30 cellular contexts compared by ENCODE assay signal in the genomic region with DNA sequence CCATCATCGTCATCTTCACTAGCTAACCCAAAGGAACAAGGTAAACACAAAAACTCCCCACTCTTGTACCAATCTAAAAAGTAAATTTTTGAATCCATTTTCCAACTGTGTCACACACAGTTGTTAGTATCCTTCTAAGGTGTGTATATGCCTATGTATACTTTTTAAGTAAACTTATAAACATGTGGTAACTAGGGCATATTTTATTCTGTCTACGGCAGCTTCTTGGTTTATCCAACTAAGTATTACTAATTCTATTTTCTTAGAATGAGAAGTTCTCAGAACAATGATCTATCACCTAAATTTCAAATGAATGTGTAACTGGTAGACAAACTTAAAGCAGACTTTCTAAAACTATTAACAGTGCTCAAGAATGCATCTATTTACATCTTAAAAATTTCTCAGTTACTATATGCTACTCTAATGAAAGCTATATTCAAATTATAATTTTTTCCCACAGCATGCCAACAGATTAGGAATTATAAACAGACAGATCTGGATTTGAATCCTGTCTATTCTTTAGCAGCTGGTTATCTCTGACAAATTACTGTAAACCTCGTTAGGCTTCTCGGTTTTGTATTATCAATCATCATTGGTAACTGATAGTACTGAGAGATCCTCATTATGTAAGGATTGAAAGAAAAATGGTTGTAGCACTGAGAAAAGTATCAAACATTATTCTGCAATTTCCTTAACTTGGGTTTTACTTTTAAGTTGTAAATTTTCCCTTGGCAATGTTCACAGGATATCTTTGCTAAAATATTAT. TPM values are rescaled to one million over a fixed set of nuclear protein-coding genes. Genes with fewer than 3 reads are reported as not detected.
DNase-seq lines count a peak whose midpoint lies in the region; ATAC-seq and TF ChIP-seq lines count a peak whose summit lies in the region.
"Had no signal": no experiment of that assay in that cellular context is flagged by ENCODE, and none has a peak within 500 bp of the region (broad histone marks: within the 10 kb centered on the region; RNA-seq: fewer than 3 reads in every experiment).

No MANE protein-coding gene starts in this region.

- H3K4me3 Mint-ChIP-seq in activated CD8-positive, alpha-beta T cell treated with anti-CD3 and anti-CD28 coated beads for 36 hours: no peak overlapping the region
- H3K4me3 Mint-ChIP-seq in activated CD8-positive, alpha-beta T cell treated with anti-CD3 and anti-CD28 coated beads, Interleukin-2, amount 10 ng/mL, durations not matched to agents 7 days and 5 days: no peak overlapping the region
- H3K4me3 Mint-ChIP-seq in stimulated activated naive CD8-positive, alpha-beta T cell treated with anti-CD3 and anti-CD28 coated beads, Interleukin-15, amount 100 ng/mL, for 72 hours: no peak overlapping the region
- H3K4me3 Mint-ChIP-seq: activated naive CD8-positive, alpha-beta T cell treated with anti-CD3 and anti-CD28 coated beads for 36 hours; CD4-positive, alpha-beta T cell had no signal

- H3K27ac Mint-ChIP-seq in activated CD8-positive, alpha-beta T cell treated with anti-CD3 and anti-CD28 coated beads for 36 hours: peak overlapping the region; percentile 61
- H3K27ac Mint-ChIP-seq in activated CD8-positive, alpha-beta T cell treated with anti-CD3 and anti-CD28 coated beads, Interleukin-2, amount 10 ng/mL, durations not matched to agents 7 days and 5 days: no peak overlapping the region
- no peak overlapping the region for H3K27ac Mint-ChIP-seq in stimulated activated naive CD8-positive, alpha-beta T cell treated with anti-CD3 and anti-CD28 coated beads, Interleukin-15, amount 100 ng/mL, for 72 hours
- H3K27ac Mint-ChIP-seq: activated naive CD8-positive, alpha-beta T cell treated with anti-CD3 and anti-CD28 coated beads for 36 hours; CD4-positive, alpha-beta T cell had no signal

- CTCF ChIA-PET in activated CD8-positive, alpha-beta T cell treated with anti-CD3 and anti-CD28 coated beads for 36 hours (lab: Charles Lee): interaction anchor here (1.5 to 1.8 kb wide), 2 partner anchors 19 to 60 kb away, joined by 5 to 7 read pairs; no protein-coding TSS in a partner anchor
- CTCF ChIA-PET in activated CD8-positive, alpha-beta T cell treated with anti-CD3 and anti-CD28 coated beads, Interleukin-2, amount 10 ng/mL, durations not matched to agents 7 days and 5 days (lab: Charles Lee): interaction anchor here (0.6 to 1.5 kb wide), 2 partner anchors 19 to 262 kb away, joined by 3 read pairs; no protein-coding TSS in a partner anchor

- peaks cover 66% of the 10 kb centered on the region for H3K4me1 Mint-ChIP-seq in activated CD8-positive, alpha-beta T cell treated with anti-CD3 and anti-CD28 coated beads for 36 hours (ENCODE audit: low read depth)
- H3K4me1 Mint-ChIP-seq in activated CD8-positive, alpha-beta T cell treated with anti-CD3 and anti-CD28 coated beads, Interleukin-2, amount 10 ng/mL, durations not matched to agents 7 days and 5 days (ENCODE audit: low read depth): peaks cover 14% of the 10 kb centered on the region
- peaks cover 48% of the 10 kb centered on the region for H3K4me1 Mint-ChIP-seq in stimulated activated naive CD8-positive, alpha-beta T cell treated with anti-CD3 and anti-CD28 coated beads, Interleukin-15, amount 100 ng/mL, for 72 hours

- no peak for TF ChIP-seq CTCF in activated CD8-positive, alpha-beta T cell treated with anti-CD3 and anti-CD28 coated beads for 36 hours (IDR thresholded peaks at IDR 0.05)
- no peak for TF ChIP-seq CTCF in thoracic aorta (IDR thresholded peaks at IDR 0.05)

- no peak for DNase-seq in activated CD8-positive, alpha-beta T cell treated with anti-CD3 and anti-CD28 coated beads for 36 hours
- no peak for DNase-seq in activated CD8-positive, alpha-beta T cell treated with anti-CD3 and anti-CD28 coated beads, Interleukin-2, amount 10 ng/mL, durations not matched to agents 7 days and 5 days
- DNase-seq in SK-N-DZ (ENCODE audit: low spot score) (peak; percentile 5), thoracic aorta (ENCODE audit: low spot score) (no peak), NCI-H187 (lab: John Stamatoyannopoulos, UW) (no peak), amniotic stem cell (lab: John Stamatoyannopoulos, UW) (no peak)
- DNase-seq in stimulated activated naive CD8-positive, alpha-beta T cell treated with anti-CD3 and anti-CD28 coated beads, Interleukin-15, amount 100 ng/mL, for 72 hours: no peak
- DNase-seq: activated CD8-positive, alpha-beta memory T cell treated with anti-CD3 and anti-CD28 coated beads, Interleukin-2, amount 50 U/mL, for 4 hours; activated effector memory CD4-positive, alpha-beta T cell treated with anti-CD3 and anti-CD28 coated beads, Interleukin-2, amount 50 U/mL, for 16 hours; activated naive CD8-positive, alpha-beta T cell treated with anti-CD3 and anti-CD28 coated beads for 36 hours; CD4-positive, alpha-beta T cell; glutamatergic neuron; mammary epithelial cell; NCI-H1092; NCI-H1694 treated with DMSO at 0.1 percent for 48 hours; NCI-H2171; NCI-H524 treated with DMSO at 0.1 percent for 48 hours; NK-92 treated with Interleukin-12 subunit alpha and Interleukin-12 subunit beta, amount 100 ng/mL, for 24 hours; PC-9; SIG-M5; small intestine; SW 1271; T-helper 9 cell; WERI-Rb-1 had no signal

- H3K4me1 ChIP-seq in muscle layer of colon (ENCODE audit: insufficient read depth, low read length) (peaks cover 6% of the 10 kb centered on the region), thoracic aorta (ENCODE audit: control insufficient read depth in 1 of 2, low read depth in 2 of 2) (peaks cover 12 to 48% of the 10 kb centered on the region in 2 donors)

- peak; percentile 51 for ATAC-seq in activated CD8-positive, alpha-beta T cell treated with anti-CD3 and anti-CD28 coated beads for 36 hours
- no peak for ATAC-seq in activated CD8-positive, alpha-beta T cell treated with anti-CD3 and anti-CD28 coated beads, Interleukin-2, amount 10 ng/mL, durations not matched to agents 7 days and 5 days
- ATAC-seq in thoracic aorta (ENCODE audit: insufficient number of reproducible peaks, low FRiP score, low read depth): no peak
- ATAC-seq in stimulated activated naive CD8-positive, alpha-beta T cell treated with anti-CD3 and anti-CD28 coated beads, Interleukin-15, amount 100 ng/mL, for 72 hours: no peak
- ATAC-seq: GM12878 had no signal

- H3K36me3 ChIP-seq in muscle layer of colon (ENCODE audit: insufficient read depth, low read length): no peaks in the 10 kb centered on the region
- peaks cover 3% of the 10 kb centered on the region for H3K36me3 ChIP-seq in thoracic aorta
- H3K36me3 ChIP-seq: WERI-Rb-1 had no signal

- POLR2A ChIA-PET in activated CD8-positive, alpha-beta T cell treated with anti-CD3 and anti-CD28 coated beads for 36 hours (lab: Charles Lee): interaction anchor here (0.8 kb wide), 1 partner anchor 346 kb away, joined by 3 read pairs; no protein-coding TSS in a partner anchor
- POLR2A ChIA-PET in activated CD8-positive, alpha-beta T cell treated with anti-CD3 and anti-CD28 coated beads, Interleukin-2, amount 10 ng/mL, durations not matched to agents 7 days and 5 days (lab: Charles Lee): interaction anchor here (1.0 kb wide), 1 partner anchor 13 kb away, joined by 3 read pairs; no protein-coding TSS in a partner anchor

- H3K9ac ChIP-seq in muscle layer of colon (ENCODE audit: low read length): peak overlapping the region; percentile 25

- no peaks in the 10 kb centered on the region for H3K9me3 ChIP-seq in muscle layer of colon (ENCODE audit: low read length)
- no peaks in the 10 kb centered on the region for H3K9me3 ChIP-seq in thoracic aorta

- intact Hi-C loops in activated CD8-positive, alpha-beta T cell treated with anti-CD3 and anti-CD28 coated beads for 36 hours (cut with micrococcal nuclease): no loop called here

- H3K9me3 Mint-ChIP-seq in activated CD8-positive, alpha-beta T cell treated with anti-CD3 and anti-CD28 coated beads for 36 hours: no peaks in the 10 kb centered on the region
- H3K9me3 Mint-ChIP-seq in activated CD8-positive, alpha-beta T cell treated with anti-CD3 and anti-CD28 coated beads, Interleukin-2, amount 10 ng/mL, durations not matched to agents 7 days and 5 days (ENCODE audit: insufficient read depth): peaks cover 3% of the 10 kb centered on the region
- no peaks in the 10 kb centered on the region for H3K9me3 Mint-ChIP-seq in stimulated activated naive CD8-positive, alpha-beta T cell treated with anti-CD3 and anti-CD28 coated beads, Interleukin-15, amount 100 ng/mL, for 72 hours
- H3K9me3 Mint-ChIP-seq: activated naive CD8-positive, alpha-beta T cell treated with anti-CD3 and anti-CD28 coated beads for 36 hours; CD4-positive, alpha-beta T cell had no signal

- peaks cover 25% of the 10 kb centered on the region for H3K36me3 Mint-ChIP-seq in activated CD8-positive, alpha-beta T cell treated with anti-CD3 and anti-CD28 coated beads for 36 hours (ENCODE audit: low read depth)
- peaks cover 20% of the 10 kb centered on the region for H3K36me3 Mint-ChIP-seq in activated CD8-positive, alpha-beta T cell treated with anti-CD3 and anti-CD28 coated beads, Interleukin-2, amount 10 ng/mL, durations not matched to agents 7 days and 5 days (ENCODE audit: low read depth)

- H3K4me3 ChIP-seq in muscle layer of colon (ENCODE audit: low read depth in 1 of 2, low read length in 2 of 2): no peak overlapping the region
- H3K4me3 ChIP-seq in thoracic aorta: peak overlapping the region; percentile 79
- H3K4me3 ChIP-seq: GM12878, PC-9 had no signal

- H3K27me3 ChIP-seq in muscle layer of colon (ENCODE audit: control insufficient read depth in 1 of 2, insufficient read depth in 2 of 2, low read length in 2 of 2): no peaks in the 10 kb centered on the region
- H3K27me3 ChIP-seq in thoracic aorta (replicated peaks; ENCODE audit: insufficient read depth): no peaks in the 10 kb centered on the region

- H3K27ac ChIP-seq in muscle layer of colon (ENCODE audit: low read depth, low read length) (peak overlapping the region; percentile 60), thoracic aorta (peak overlapping the region; percentile 89 to 90)
- H3K27ac ChIP-seq: PC-9, WERI-Rb-1 had no signal

- no peaks in the 10 kb centered on the region for H3K27me3 Mint-ChIP-seq in activated CD8-positive, alpha-beta T cell treated with anti-CD3 and anti-CD28 coated beads for 36 hours
- H3K27me3 Mint-ChIP-seq in activated CD8-positive, alpha-beta T cell treated with anti-CD3 and anti-CD28 coated beads, Interleukin-2, amount 10 ng/mL, durations not matched to agents 7 days and 5 days (ENCODE audit: low read depth): no peaks in the 10 kb centered on the region
- no peaks in the 10 kb centered on the region for H3K27me3 Mint-ChIP-seq in stimulated activated naive CD8-positive, alpha-beta T cell treated with anti-CD3 and anti-CD28 coated beads, Interleukin-15, amount 100 ng/mL, for 72 hours
- H3K27me3 Mint-ChIP-seq: activated naive CD8-positive, alpha-beta T cell treated with anti-CD3 and anti-CD28 coated beads for 36 hours; CD4-positive, alpha-beta T cell; progenitor cell of endocrine pancreas had no signal

RNA-seq across cellular contexts. Expression of a gene that starts 1.7 kb away (rescaled TPM):
- not detected for total RNA-seq in activated CD8-positive, alpha-beta T cell treated with anti-CD3 and anti-CD28 coated beads for 36 hours
- not detected for total RNA-seq in activated CD8-positive, alpha-beta T cell treated with anti-CD3 and anti-CD28 coated beads, Interleukin-2, amount 10 ng/mL, durations not matched to agents 7 days and 5 days
- polyA plus RNA-seq in SK-N-DZ (2014; cell fraction: cytosol; rRNA removed): not detected in 2 replicates
- not detected in 2 replicates for polyA plus RNA-seq in SK-N-DZ (2014; cell fraction: nucleus; rRNA removed)
- 100 to 1,000 TPM; 382 to 468 TPM for total RNA-seq in thoracic aorta
- total RNA-seq: A172; activated naive CD8-positive, alpha-beta T cell treated with anti-CD3 and anti-CD28 coated beads for 36 hours; CD4-positive, alpha-beta T cell; Daoy; dermis microvascular lymphatic vessel endothelial cell; GM12878; mammary epithelial cell; PC-9 had no signal
- polyA plus RNA-seq: mammary epithelial cell had no signal

Comparison
In these comparisons a context has a peak if more than half of its experiments do, and no peak if none do; other contexts are left out.
1. RNA of a gene that starts 1.7 kb away (total RNA-seq): 382 to 468 TPM in thoracic aorta; not detected in activated CD8-positive, alpha-beta T cell treated with anti-CD3 and anti-CD28 coated beads for 36 hours and not detected in activated CD8-positive, alpha-beta T cell treated with anti-CD3 and anti-CD28 coated beads, Interleukin-2, amount 10 ng/mL, durations not matched to agents 7 days and 5 days; every median in the first group is over 100 times any median in the second.